1 cellular context compared by ENCODE assay signal in the genomic region with DNA sequence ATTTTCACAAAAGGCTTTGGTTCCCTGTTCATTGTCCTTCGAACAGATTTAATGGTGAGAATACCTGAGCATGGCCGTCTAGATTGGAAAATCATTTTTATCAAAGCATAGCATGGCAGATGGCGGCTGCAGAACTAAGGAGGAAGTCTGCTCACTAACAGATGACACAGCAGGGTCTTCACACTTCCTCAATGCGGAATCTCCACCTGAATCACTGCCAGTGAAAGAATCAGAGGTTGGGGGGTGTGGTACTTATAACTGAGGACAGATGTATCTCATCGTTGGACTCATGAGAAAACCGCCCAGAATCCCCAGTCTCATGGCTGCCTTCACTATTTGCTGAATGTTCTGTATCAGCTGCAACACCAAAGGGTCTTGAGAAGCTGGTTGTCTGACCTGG.
TF ChIP-seq lines count a peak whose summit lies in the region.

No MANE protein-coding gene starts in this region.

TF ChIP-seq in IMR-90, 13 proteins besides CTCF, POLR2A, EP300 and RAD21:
- TF ChIP-seq, protein P1, sequence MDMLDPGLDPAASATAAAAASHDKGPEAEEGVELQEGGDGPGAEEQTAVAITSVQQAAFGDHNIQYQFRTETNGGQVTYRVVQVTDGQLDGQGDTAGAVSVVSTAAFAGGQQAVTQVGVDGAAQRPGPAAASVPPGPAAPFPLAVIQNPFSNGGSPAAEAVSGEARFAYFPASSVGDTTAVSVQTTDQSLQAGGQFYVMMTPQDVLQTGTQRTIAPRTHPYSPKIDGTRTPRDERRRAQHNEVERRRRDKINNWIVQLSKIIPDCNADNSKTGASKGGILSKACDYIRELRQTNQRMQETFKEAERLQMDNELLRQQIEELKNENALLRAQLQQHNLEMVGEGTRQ (IDR thresholded peaks at IDR 0.05; ENCODE audit: low read depth, low read length) = no peak
- TF ChIP-seq CEBPB (IDR thresholded peaks at IDR 0.05; ENCODE audit: low read depth, low read length) = no peak
- no peak for TF ChIP-seq MAZ (IDR thresholded peaks at IDR 0.05; ENCODE audit: borderline replicate concordance, low read depth, low read length)
- no peak for TF ChIP-seq MXI1 (IDR thresholded peaks at IDR 0.05; ENCODE audit: borderline replicate concordance, low read depth, low read length)
- no peak for TF ChIP-seq FOS (IDR thresholded peaks at IDR 0.05; ENCODE audit: low read depth, low read length)
- no peak for TF ChIP-seq CHD1 (IDR thresholded peaks at IDR 0.05; ENCODE audit: low read depth, low read length)
- no peak for TF ChIP-seq RCOR1 (IDR thresholded peaks at IDR 0.05; ENCODE audit: insufficient replicate concordance, low read length)
- TF ChIP-seq, protein P2, sequence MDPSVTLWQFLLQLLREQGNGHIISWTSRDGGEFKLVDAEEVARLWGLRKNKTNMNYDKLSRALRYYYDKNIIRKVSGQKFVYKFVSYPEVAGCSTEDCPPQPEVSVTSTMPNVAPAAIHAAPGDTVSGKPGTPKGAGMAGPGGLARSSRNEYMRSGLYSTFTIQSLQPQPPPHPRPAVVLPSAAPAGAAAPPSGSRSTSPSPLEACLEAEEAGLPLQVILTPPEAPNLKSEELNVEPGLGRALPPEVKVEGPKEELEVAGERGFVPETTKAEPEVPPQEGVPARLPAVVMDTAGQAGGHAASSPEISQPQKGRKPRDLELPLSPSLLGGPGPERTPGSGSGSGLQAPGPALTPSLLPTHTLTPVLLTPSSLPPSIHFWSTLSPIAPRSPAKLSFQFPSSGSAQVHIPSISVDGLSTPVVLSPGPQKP (IDR thresholded peaks at IDR 0.05; ENCODE audit: borderline replicate concordance, low read depth, low read length) = no peak
- no peak for TF ChIP-seq BHLHE40 (IDR thresholded peaks at IDR 0.05; ENCODE audit: low read depth, low read length)
- no peak for TF ChIP-seq SMC3 (IDR thresholded peaks at IDR 0.05; ENCODE audit: low read depth, low read length)
- TF ChIP-seq NFE2L2 (IDR thresholded peaks at IDR 0.05; ENCODE audit: low read depth, low read length) = no peak
- TF ChIP-seq MAFK (IDR thresholded peaks at IDR 0.05; ENCODE audit: low read depth, low read length) = no peak
